ENCODE assay signal across 20 cellular contexts in the genomic region with DNA sequence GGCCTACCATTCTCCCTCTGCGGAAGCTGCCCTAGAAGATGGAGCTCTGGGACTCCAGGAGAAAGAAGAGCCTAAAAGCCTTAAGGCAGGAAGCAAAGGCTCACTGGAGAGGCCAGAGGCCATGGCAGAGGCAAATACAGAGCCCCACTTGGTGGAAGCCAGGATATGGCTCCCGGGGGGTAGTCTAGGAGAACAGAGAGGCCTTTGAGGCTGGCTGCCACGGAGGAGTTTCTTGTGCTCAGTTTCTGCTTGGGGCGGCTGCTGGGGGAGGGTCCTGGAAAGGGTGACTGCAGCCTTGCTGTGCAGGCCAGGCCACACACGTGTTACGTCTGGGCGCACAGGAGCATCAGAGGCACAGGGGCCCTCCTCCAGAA. TPM values are rescaled to one million over a fixed set of nuclear protein-coding genes. Genes with fewer than 3 reads are reported as not detected.
A peak's percentile ranks its signal among the peaks of the same experiment; 100 is the strongest.
DNase-seq lines count a peak whose midpoint lies in the region; FAIRE-seq and TF ChIP-seq lines count a peak whose summit lies in the region.
"Had no signal": no experiment of that assay in that cellular context is flagged by ENCODE, and none has a peak within 500 bp of the region (broad histone marks: within the 10 kb centered on the region; RNA-seq: fewer than 3 reads in every experiment).

No MANE protein-coding gene starts in this region.

- H3K4me2 ChIP-seq in astrocyte (ENCODE audit: low read length): no peak overlapping the region
- no peak overlapping the region for H3K4me2 ChIP-seq in osteoblast (ENCODE audit: insufficient read depth, low read length)
- no peak overlapping the region for H3K4me2 ChIP-seq in mesendoderm (ENCODE audit: low read length)

- WGBS in mesendoderm (ENCODE audit: extremely low coverage, insufficient coverage, low lambda C conversion rate): no CpG with 5 or more reads among the region's 7 CpGs

- H3K79me2 ChIP-seq in astrocyte (ENCODE audit: insufficient read depth, low read length) (peaks cover 34% of the 10 kb centered on the region), osteoblast (ENCODE audit: insufficient read depth, low read length) (peaks cover 36% of the 10 kb centered on the region), mesendoderm (ENCODE audit: control insufficient read depth, insufficient read depth, low read length) (peaks cover 11% of the 10 kb centered on the region)

- H3K4me1 ChIP-seq in astrocyte (ENCODE audit: insufficient read depth, low read length) (peaks cover 10% of the 10 kb centered on the region), osteoblast (ENCODE audit: insufficient read depth, low read length) (peaks cover 11% of the 10 kb centered on the region), mesendoderm (ENCODE audit: control insufficient read depth, low read depth, low read length) (peaks cover 6% of the 10 kb centered on the region)
- H3K4me1 ChIP-seq: Caco-2 had no signal

- peak overlapping the region; percentile 26 for H3K27ac Mint-ChIP-seq in astrocyte (ENCODE audit: unreplicated experiment)

- no peak overlapping the region for H3K56ac ChIP-seq in mesendoderm (ENCODE audit: low read length)

- H2BK15ac ChIP-seq in mesendoderm (replicated peaks; ENCODE audit: low read depth): no peak overlapping the region

- H2BK120ac ChIP-seq in mesendoderm (ENCODE audit: low read depth, low read length): no peak overlapping the region

- H4K5ac ChIP-seq in mesendoderm (ENCODE audit: low read length): no peak overlapping the region

- H3K4me3 ChIP-seq in astrocyte (ENCODE audit: insufficient read depth, low read depth, low read length) (no peak overlapping the region), osteoblast (ENCODE audit: insufficient read depth, low read length) (no peak overlapping the region), mesendoderm (ENCODE audit: low read length) (no peak overlapping the region)
- H3K4me3 ChIP-seq: GM12878, GM23248 had no signal

- H4K20me1 ChIP-seq in astrocyte (ENCODE audit: insufficient read depth, low read length): peaks cover 42% of the 10 kb centered on the region
- peaks cover 3% of the 10 kb centered on the region for H4K20me1 ChIP-seq in osteoblast (ENCODE audit: insufficient read depth, low read length)

- H2AFZ ChIP-seq in astrocyte (ENCODE audit: low read depth, low read length): no peak overlapping the region
- H2AFZ ChIP-seq in osteoblast (ENCODE audit: low read length): no peak overlapping the region
- H2AFZ ChIP-seq: GM23248 had no signal

- H3K9me3 Mint-ChIP-seq in astrocyte (ENCODE audit: unreplicated experiment): no peaks in the 10 kb centered on the region

- DNase-seq in RWPE1 (ENCODE audit: low spot score) (no peak), astrocyte (ENCODE audit: low read depth) (no peak), epidermal melanocyte (ENCODE audit: insufficient read length, low spot score) (peak; percentile 63), osteoblast (ENCODE audit: insufficient read length, low spot score, missing footprints) (peak; percentile 30), SHP77 (lab: John Stamatoyannopoulos, UW) (no peak), Kasumi-1 (lab: John Stamatoyannopoulos, UW) (no peak), mesendoderm (no peak), DMS153 treated with DMSO at 0.1 percent for 48 hours (lab: John Stamatoyannopoulos, UW; ENCODE audit: unreplicated experiment) (no peak)
- DNase-seq: C1 segment of cervical spinal cord; Caco-2; CD4-positive, alpha-beta memory T cell; DMS153; DMS79; EL; GDM1; GM23248; HCEC 1CT had no signal

- peaks cover 15% of the 10 kb centered on the region for H3K79me1 ChIP-seq in mesendoderm (ENCODE audit: low read length)

- no peak overlapping the region for H4K8ac ChIP-seq in mesendoderm (ENCODE audit: low read depth, low read length)

- POLR2A ChIA-PET in RWPE1 (lab: Yijun Ruan, JAX; ENCODE audit: low non-redundant PET): no interaction called here

- no peaks in the 10 kb centered on the region for H3K27me3 Mint-ChIP-seq in astrocyte (ENCODE audit: low read depth, unreplicated experiment)
- H3K27me3 Mint-ChIP-seq: CD4-positive, alpha-beta memory T cell had no signal

- TF ChIP-seq CTCF in RWPE1 (conservative IDR thresholded peaks at IDR 0.05; ENCODE audit: low read depth): no peak
- TF ChIP-seq CTCF in astrocyte (IDR thresholded peaks at IDR 0.05; ENCODE audit: insufficient read depth, low read depth, low read length): no peak
- TF ChIP-seq CTCF in osteoblast (IDR thresholded peaks at IDR 0.05; ENCODE audit: extremely low read depth, low read depth, low read length): no peak

- FAIRE-seq in astrocyte (lab: Jason Lieb, UNC): no peak
- FAIRE-seq: GM12878, GM19239, H1 had no signal

- peaks cover 33% of the 10 kb centered on the region for H3K36me3 ChIP-seq in astrocyte (ENCODE audit: insufficient read depth, low read length)
- H3K36me3 ChIP-seq in osteoblast (ENCODE audit: insufficient read depth, low read length): peaks cover 72% of the 10 kb centered on the region
- peaks cover 21% of the 10 kb centered on the region for H3K36me3 ChIP-seq in mesendoderm (ENCODE audit: control insufficient read depth, insufficient read depth, low read length)

- no peak overlapping the region for H2BK5ac ChIP-seq in mesendoderm (ENCODE audit: low read length)

- H3K27me3 ChIP-seq in astrocyte (ENCODE audit: insufficient read depth, low read length): no peaks in the 10 kb centered on the region
- no peaks in the 10 kb centered on the region for H3K27me3 ChIP-seq in osteoblast (ENCODE audit: insufficient read depth, low read length)
- H3K27me3 ChIP-seq in mesendoderm (ENCODE audit: insufficient read depth, low read length, poor library complexity): no peaks in the 10 kb centered on the region

- H3K18ac ChIP-seq in mesendoderm (ENCODE audit: low read length): no peak overlapping the region

- no peaks in the 10 kb centered on the region for H3K9me3 ChIP-seq in astrocyte (ENCODE audit: insufficient read depth, low read depth, low read length)
- no peaks in the 10 kb centered on the region for H3K9me3 ChIP-seq in osteoblast (ENCODE audit: low read depth, low read length)
- H3K9me3 ChIP-seq: Caco-2 had no signal

- peak overlapping the region; percentile 3; the same call in 1 of the 2 replicates for H3K27ac ChIP-seq in RWPE1
- no peak overlapping the region for H3K27ac ChIP-seq in astrocyte (ENCODE audit: low read depth, low read length)
- H3K27ac ChIP-seq in osteoblast (ENCODE audit: low read depth, low read length): no peak overlapping the region
- H3K27ac ChIP-seq in mesendoderm (ENCODE audit: low read depth, low read length): no peak overlapping the region
- H3K27ac ChIP-seq: GM23248 had no signal

- peaks cover 3% of the 10 kb centered on the region for H3K4me1 Mint-ChIP-seq in astrocyte (ENCODE audit: low read depth, unreplicated experiment)

- no peak overlapping the region for H3K4me3 Mint-ChIP-seq in astrocyte (ENCODE audit: unreplicated experiment)
- H3K4me3 Mint-ChIP-seq: CD4-positive, alpha-beta memory T cell had no signal

- peaks cover 29% of the 10 kb centered on the region for H3K36me3 Mint-ChIP-seq in astrocyte (ENCODE audit: low read depth, unreplicated experiment)

- no peak overlapping the region for H3K4ac ChIP-seq in mesendoderm (ENCODE audit: low read depth, low read length)

- H3K9ac ChIP-seq in astrocyte (ENCODE audit: low read length) (no peak overlapping the region), mesendoderm (ENCODE audit: low read length) (no peak overlapping the region)
- H3K9ac ChIP-seq: GM23248 had no signal

- no peak overlapping the region for H2AK5ac ChIP-seq in mesendoderm (ENCODE audit: low read length)

- CTCF ChIA-PET in RWPE1 (lab: Yijun Ruan, JAX): interaction anchor here (0.5 kb wide), 1 partner anchor 21 kb away, joined by 3 read pairs; no protein-coding TSS in a partner anchor

- no peak overlapping the region for H3K23ac ChIP-seq in mesendoderm (ENCODE audit: low read length)

RNA-seq across cellular contexts. Expression of a gene that starts 5.4 kb away (rescaled TPM):
- total RNA-seq in astrocyte (22.1 and 25.6 TPM in 2 replicates), osteoblast (39.8 and 41.6 TPM in 2 replicates)
- polyA plus RNA-seq in mesendoderm (2013, experiment 1 of 2): 11.1 TPM
- polyA plus RNA-seq in mesendoderm (2013, experiment 2 of 2): 11.6 TPM

RNA-seq across cellular contexts. Expression of a gene that starts 43.6 kb away (rescaled TPM):
- 1.1 and 2.1 TPM in 2 replicates for total RNA-seq in astrocyte
- 0.72 and 1.2 TPM in 2 replicates for total RNA-seq in osteoblast
- 35.1 TPM for polyA plus RNA-seq in mesendoderm (2013, experiment 1 of 2)
- 34.7 TPM for polyA plus RNA-seq in mesendoderm (2013, experiment 2 of 2)

RNA-seq across cellular contexts. Expression of a gene that starts 43.8 kb away (rescaled TPM):
- total RNA-seq in astrocyte (28.4 and 31.8 TPM in 2 replicates), osteoblast (6.2 and 7.7 TPM in 2 replicates)
- 74.4 TPM for polyA plus RNA-seq in mesendoderm (2013, experiment 1 of 2)
- 76.0 TPM for polyA plus RNA-seq in mesendoderm (2013, experiment 2 of 2)

Comparison
In these comparisons a context has a peak if more than half of its experiments do, and no peak if none do; other contexts are left out.
1. DNase-seq: peak in epidermal melanocyte (single experiment) and osteoblast (single experiment); none in RWPE1 (single experiment), astrocyte (single experiment), SHP77 (0 of 2), Kasumi-1 (0 of 2), mesendoderm (single experiment) and DMS153 treated with DMSO at 0.1 percent for 48 hours (single experiment).